Comparison of ENCODE assay signal across 18 cellular contexts in the genomic region with DNA sequence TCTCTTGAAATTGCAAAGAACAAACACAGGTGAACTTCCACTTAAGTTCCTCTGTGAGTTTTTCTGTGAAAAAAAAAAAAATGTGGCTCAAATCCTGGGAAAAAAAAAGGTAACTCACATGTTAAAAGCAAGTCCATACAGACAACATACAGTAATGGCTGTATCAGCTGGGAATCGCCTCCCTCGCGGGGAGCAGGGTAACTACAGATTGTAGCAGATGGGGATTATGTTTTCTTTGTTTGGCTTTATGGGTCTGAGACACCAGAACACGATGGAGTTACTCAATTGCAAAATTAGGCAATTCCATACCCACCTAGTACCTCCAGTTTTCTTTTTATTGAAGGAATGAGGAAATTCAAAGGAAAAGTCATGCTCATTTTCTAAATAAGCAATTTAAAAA. TPM values are rescaled to one million over a fixed set of nuclear protein-coding genes. Genes with fewer than 3 reads are reported as not detected.
A peak's percentile ranks its signal among the peaks of the same experiment; 100 is the strongest.
DNase-seq lines count a peak whose midpoint lies in the region; ATAC-seq, FAIRE-seq and TF ChIP-seq lines count a peak whose summit lies in the region.
"Had no signal": no experiment of that assay in that cellular context is flagged by ENCODE, and none has a peak within 500 bp of the region (broad histone marks: within the 10 kb centered on the region; RNA-seq: fewer than 3 reads in every experiment).

No MANE protein-coding gene starts in this region.

- H3K23me2 ChIP-seq in H1 (ENCODE audit: low read depth, low read length) = no peaks in the 10 kb centered on the region

- H4K8ac ChIP-seq in H1 (ENCODE audit: extremely low read depth, insufficient read depth, low read length) = no peak overlapping the region

- H3K27ac Mint-ChIP-seq in GM23338 = no peak overlapping the region
- H3K27ac Mint-ChIP-seq: T-helper 17 cell had no signal

- H3K23ac ChIP-seq in H1 (ENCODE audit: insufficient read length) = no peak overlapping the region

- no peaks in the 10 kb centered on the region for H3K9me2 ChIP-seq in GM23338 (ENCODE audit: insufficient read depth)

- H3K27me3 ChIP-seq in GM23338 (ENCODE audit: insufficient read depth) = no peaks in the 10 kb centered on the region
- H3K27me3 ChIP-seq in HAP-1 (ENCODE audit: low read depth) = no peaks in the 10 kb centered on the region
- no peaks in the 10 kb centered on the region for H3K27me3 ChIP-seq in H1 (replicated peaks in 1 of 4; ENCODE audit: control insufficient read depth in 3 of 4, extremely low read depth in 1 of 4, insufficient read depth in 3 of 4, low read length in 3 of 4)
- H3K27me3 ChIP-seq in upper lobe of left lung = no peaks in the 10 kb centered on the region

- no peak overlapping the region for H4K91ac ChIP-seq in H1 (replicated peaks; ENCODE audit: insufficient read length, low read length)

- H3K79me2 ChIP-seq in GM23338 (replicated peaks; ENCODE audit: insufficient read depth) (no peaks in the 10 kb centered on the region), H1 (ENCODE audit: control insufficient read depth in 1 of 2, insufficient read depth in 2 of 2, low read length in 2 of 2) (no peaks in the 10 kb centered on the region)

- no peak overlapping the region for H3K18ac ChIP-seq in H1 (ENCODE audit: extremely low read depth, low read length)

- no peak overlapping the region for H2BK15ac ChIP-seq in H1 (ENCODE audit: low read length)

- WGBS in H1 (ENCODE audit: extremely low coverage in 1 of 2, insufficient coverage in 1 of 2, insufficient read length in 1 of 2, insufficient replicate concordance in 2 of 2, low coverage in 1 of 2, low lambda C conversion rate in 2 of 2, missing lambda C conversion rate in 1 of 2), 2 experiments = 58% methylated on average over 4 of the region's 4 CpGs; no CpG with 5 or more reads in 1 of the 2 experiments
- WGBS in upper lobe of left lung, 2 donors = 38 to 46% methylated on average over 4 of the region's 4 CpGs

- TF ChIP-seq CTCF in GM23338 (conservative IDR thresholded peaks at IDR 0.05; ENCODE audit: low read depth in 2 of 2) (no peak), H1 (IDR thresholded peaks at IDR 0.05; ENCODE audit: control extremely low read depth in 1 of 3, insufficient read depth in 1 of 3, low read depth in 1 of 3, low read length in 3 of 3) (no peak), upper lobe of left lung (IDR thresholded peaks at IDR 0.05) (no peak)

- H3K9ac ChIP-seq in H1 (replicated peaks in 1 of 4; ENCODE audit: extremely low read depth in 1 of 4, low read depth in 3 of 4, low read length in 3 of 4) = no peak overlapping the region

- H3K4me2 ChIP-seq in GM23338 (no peak overlapping the region), H1 (ENCODE audit: insufficient read depth in 1 of 2, low read depth in 2 of 2, low read length in 2 of 2) (no peak overlapping the region)

- TF ChIP-seq RAD21 in H1 (IDR thresholded peaks at IDR 0.05 in 1 of 2, conservative IDR thresholded peaks at IDR 0.05 in 1 of 2; ENCODE audit: low read depth in 2 of 2, low read length in 2 of 2) = no peak

- H4K5ac ChIP-seq in H1 (ENCODE audit: insufficient read length, low read depth, low read length) = no peak overlapping the region

- peaks cover 28% of the 10 kb centered on the region for H3K4me1 ChIP-seq in GM23338 (ENCODE audit: insufficient read depth)
- H3K4me1 ChIP-seq in HAP-1 = peaks cover 41% of the 10 kb centered on the region
- H3K4me1 ChIP-seq in H1 (replicated peaks in 1 of 4; ENCODE audit: control insufficient read depth in 3 of 4, insufficient read depth in 4 of 4, low read length in 3 of 4) = peaks cover 4 to 11% (median 11%) of the 10 kb centered on the region in 4 experiments; a peak in 5 of 7 replicates
- H3K4me1 ChIP-seq in upper lobe of left lung = no peaks in the 10 kb centered on the region

- H2BK5ac ChIP-seq in H1 (ENCODE audit: low read depth, low read length) = no peak overlapping the region

- no peaks in the 10 kb centered on the region for H3F3A ChIP-seq in GM23338 (replicated peaks; ENCODE audit: low read depth)

- no peak overlapping the region for H2AK5ac ChIP-seq in H1 (ENCODE audit: low read depth, low read length)

- TF ChIP-seq EP300 in H1 (IDR thresholded peaks at IDR 0.05; ENCODE audit: borderline replicate concordance in 1 of 2, low read depth in 2 of 2, low read length in 2 of 2) (no peak), upper lobe of left lung (IDR thresholded peaks at IDR 0.05) (no peak)

- no peaks in the 10 kb centered on the region for H3K36me3 Mint-ChIP-seq in GM23338 (ENCODE audit: low read depth)

- peaks cover 7% of the 10 kb centered on the region for H3K27me3 Mint-ChIP-seq in GM23338 (ENCODE audit: insufficient read depth, low read depth, poor library complexity)
- H3K27me3 Mint-ChIP-seq: T-helper 17 cell had no signal

- H4K20me1 ChIP-seq in GM23338 (replicated peaks; ENCODE audit: insufficient read depth) (no peaks in the 10 kb centered on the region), H1 (replicated peaks in 1 of 2; ENCODE audit: control insufficient read depth in 1 of 2, insufficient read depth in 2 of 2, low read length in 2 of 2) (no peaks in the 10 kb centered on the region)

- no peaks in the 10 kb centered on the region for H3K79me1 ChIP-seq in H1 (ENCODE audit: low read depth, low read length)

- H2AFZ ChIP-seq in GM23338 (peak overlapping the region; percentile 39; the same call in 1 of the 2 replicates), H1 (ENCODE audit: low read length) (peak overlapping the region; percentile 77; the same call in 1 of the 2 replicates)

- H3K56ac ChIP-seq in H1 (replicated peaks; ENCODE audit: insufficient read length, low read depth, low read length) = no peak overlapping the region

- peak; percentile 75 for ATAC-seq in GM23338
- ATAC-seq in HG02610 (IDR thresholded peaks at IDR 0.05; ENCODE audit: unreplicated experiment) = no peak
- no peak for ATAC-seq in upper lobe of left lung (ENCODE audit: low FRiP score in 2 of 2)
- ATAC-seq: K562, Right ventricle myocardium inferior, T-helper 17 cell had no signal

- no peak overlapping the region for H3K27ac ChIP-seq in GM23338 (ENCODE audit: low read depth)
- H3K27ac ChIP-seq in H1 (ENCODE audit: low read depth, low read length) = no peak overlapping the region
- no peak overlapping the region for H3K27ac ChIP-seq in upper lobe of left lung
- H3K27ac ChIP-seq: C4-2B had no signal

- no peak overlapping the region for H2BK20ac ChIP-seq in H1 (ENCODE audit: low read length)

- H3K36me3 ChIP-seq in GM23338 (ENCODE audit: insufficient read depth) (no peaks in the 10 kb centered on the region), HAP-1 (replicated peaks) (no peaks in the 10 kb centered on the region), H1 (ENCODE audit: control insufficient read depth in 2 of 4, insufficient read depth in 4 of 4, low read length in 3 of 4) (no peaks in the 10 kb centered on the region), upper lobe of left lung (no peaks in the 10 kb centered on the region)

- H3K4ac ChIP-seq in H1 (replicated peaks; ENCODE audit: insufficient read length, low read depth, low read length) = peak overlapping the region; percentile 46

- no peak overlapping the region for H2BK12ac ChIP-seq in H1 (ENCODE audit: low read depth, low read length)

- CTCF ChIA-PET in H1 (lab: Charles Lee; ENCODE audit: partially characterized antibody) = no interaction called here

- H3K9me3 Mint-ChIP-seq in GM23338 = no peaks in the 10 kb centered on the region

- in situ Hi-C loops in HAP-1 (cut with MboI; ENCODE audit: low sequenced_read_pairs) = no loop called here

- TF ChIP-seq POLR2A in H1 (IDR thresholded peaks at IDR 0.05; ENCODE audit: control extremely low read depth in 1 of 2, low read depth in 2 of 2, low read length in 2 of 2) (no peak), upper lobe of left lung (IDR thresholded peaks at IDR 0.05) (no peak)

- no peak for DNase-seq in GM23338 (ENCODE audit: low spot score)
- peak; percentile 76 to 85 for DNase-seq in HAP-1 (ENCODE audit: low spot score in 2 of 2)
- DNase-seq in NCI-H524 treated with DMSO at 0.1 percent for 48 hours (lab: John Stamatoyannopoulos, UW) = peak; percentile 79
- no peak for DNase-seq in H1 (ENCODE audit: low read depth in 1 of 2, low spot score in 2 of 2)
- DNase-seq in upper lobe of left lung = no peak
- DNase-seq in NK-92 treated with Interleukin-12 subunit alpha and Interleukin-12 subunit beta, amount 100 ng/mL, for 24 hours (lab: John Stamatoyannopoulos, UW) = no peak
- DNase-seq: ACHN, AML-193, DMS79 treated with DMSO at 0.1 percent for 48 hours, HCEC 1CT, NCI-H1105 treated with DMSO at 0.1 percent for 48 hours, NCI-H187 treated with DMSO at 0.1 percent for 48 hours, T-helper 17 cell had no signal

- H3K4me3 Mint-ChIP-seq in GM23338 = no peak overlapping the region
- H3K4me3 Mint-ChIP-seq: T-helper 17 cell had no signal

- POLR2A ChIA-PET in H1 (lab: Charles Lee; ENCODE audit: partially characterized antibody) = no interaction called here

- no peaks in the 10 kb centered on the region for H3K9me3 ChIP-seq in HAP-1
- H3K9me3 ChIP-seq in H1 (ENCODE audit: insufficient read depth in 2 of 2, low read depth in 1 of 2, low read length in 1 of 2) = no peaks in the 10 kb centered on the region
- H3K9me3 ChIP-seq in upper lobe of left lung = no peaks in the 10 kb centered on the region

- H2BK120ac ChIP-seq in H1 (replicated peaks; ENCODE audit: low read depth, low read length) = no peak overlapping the region

- H3K14ac ChIP-seq in H1 (ENCODE audit: insufficient read length) = no peak overlapping the region

- H3K4me1 Mint-ChIP-seq in GM23338 = peaks cover 24% of the 10 kb centered on the region
- H3K4me1 Mint-ChIP-seq: T-helper 17 cell had no signal

- H3K4me3 ChIP-seq in GM23338 (no peak overlapping the region), HAP-1 (no peak overlapping the region), H1 (ENCODE audit: extremely low read depth in 1 of 4, insufficient read depth in 2 of 4, low read depth in 3 of 4, low read length in 4 of 4) (no peak overlapping the region), upper lobe of left lung (no peak overlapping the region)
- H3K4me3 ChIP-seq: K562 had no signal

- FAIRE-seq in H1 (lab: Jason Lieb, UNC) = peak; percentile 60
- FAIRE-seq: K562, RCC 7860 had no signal

TF ChIP-seq in GM23338, 12 proteins besides CTCF, POLR2A, EP300 and RAD21 (continues in another document):
- no peak for TF ChIP-seq JUNB (IDR thresholded peaks at IDR 0.05; ENCODE audit: unreplicated experiment)

TF ChIP-seq in H1, 55 proteins besides CTCF, POLR2A, EP300 and RAD21 (continues in another document):
- TF ChIP-seq CEBPB (IDR thresholded peaks at IDR 0.05; ENCODE audit: low read depth, low read length) = no peak

RNA-seq across cellular contexts. Expression of gene FEZF1, which starts 42.3 kb away (rescaled TPM):
- total RNA-seq in GM23338 (2014; rRNA removed; shearing (Covaris generic)) = 1.7 and 2.3 TPM in 2 replicates
- polyA plus RNA-seq in GM23338 (2016; fragmentation: Nextera tagmentation; extraction: Ambion mirVana) (0.87 and 1.0 TPM in 2 replicates), H1 (2011; rRNA removed) (12.7 and 15.7 TPM in 2 replicates)
- 10.6 and 12.9 TPM in 2 replicates for total RNA-seq in H1 (2021; fragmentation: NEBNext Ultra II Directional; extraction: Animal tissue kit (Norgen Biotek cat#: 25700))
- 12.5 TPM for polyA plus RNA-seq in H1 (2011; cell fraction: cytosol; rRNA removed)
- 15.2 TPM for polyA plus RNA-seq in H1 (2011; cell fraction: nucleus; rRNA removed)
- 11.3 to 14.4 TPM (median 12.0 TPM) in 4 replicates for polyA plus RNA-seq in H1 (2012, experiment 1 of 2)
- polyA plus RNA-seq in H1 (2012, experiment 2 of 2) = 10.3 TPM
- 3.6 TPM for polyA plus RNA-seq in H1 (2013, experiment 1 of 2)
- polyA plus RNA-seq in H1 (2013, experiment 2 of 2) = 3.5 TPM
- polyA minus RNA-seq in H1 (2011; rRNA and poly(A)+ RNA removed) = 5.4 and 6.3 TPM in 2 replicates
- polyA minus RNA-seq in H1 (2011; cell fraction: cytosol; rRNA and poly(A)+ RNA removed) = 16.6 TPM
- 12.4 TPM for polyA minus RNA-seq in H1 (2011; cell fraction: nucleus; rRNA and poly(A)+ RNA removed)
- under 1 TPM in 1 of 6 donors, not detected in 5; 0.27 TPM for total RNA-seq in upper lobe of left lung
- total RNA-seq: K562, Right ventricle myocardium inferior, T-helper 17 cell had no signal
- polyA plus RNA-seq: K562 had no signal

Comparison
In these comparisons a context has a peak if more than half of its experiments do, and no peak if none do; other contexts are left out.
1. DNase-seq: peak in HAP-1 (2 of 2) and NCI-H524 treated with DMSO at 0.1 percent for 48 hours (single experiment); none in GM23338 (single experiment), H1 (0 of 2), upper lobe of left lung (0 of 2) and NK-92 treated with Interleukin-12 subunit alpha and Interleukin-12 subunit beta, amount 100 ng/mL, for 24 hours (single experiment).